ENCODE assay signal across 13 cellular contexts in the genomic region with DNA sequence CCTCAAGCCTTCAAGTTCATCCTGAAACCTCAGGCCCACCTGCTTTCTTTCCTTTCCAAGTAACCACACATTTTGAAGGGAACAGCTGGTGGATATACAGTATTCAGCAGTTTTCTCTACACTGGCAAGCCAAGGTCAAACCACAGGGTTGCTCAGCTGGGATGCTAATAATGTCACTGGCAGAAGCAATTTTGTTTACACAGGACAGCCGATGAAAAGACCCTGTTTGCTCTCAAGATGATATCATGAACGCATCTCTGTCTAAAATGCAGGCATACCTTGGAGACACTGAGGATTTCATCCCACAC.
DNase-seq lines count a peak whose midpoint lies in the region; ATAC-seq and TF ChIP-seq lines count a peak whose summit lies in the region.
"Had no signal": no experiment of that assay in that cellular context is flagged by ENCODE, and none has a peak within 500 bp of the region (broad histone marks: within the 10 kb centered on the region; RNA-seq: fewer than 3 reads in every experiment).

No MANE protein-coding gene starts in this region.

- no peak overlapping the region for H3K4me3 ChIP-seq in choroid plexus epithelial cell (ENCODE audit: low read depth, low read length)

- no peak for DNase-seq in activated T-cell treated with anti-CD3 and anti-CD28 coated beads, Interleukin-2, amount 50 U/mL, for 24 hours
- DNase-seq in activated T-cell treated with anti-CD3 and anti-CD28 coated beads, Interleukin-2, amount 50 U/mL, for 4 hours = no peak
- peak; percentile 89 for DNase-seq in NCI-H748 (lab: John Stamatoyannopoulos, UW; ENCODE audit: unreplicated experiment)
- peak; percentile 58 for DNase-seq in choroid plexus epithelial cell (ENCODE audit: low read depth)
- DNase-seq in stimulated activated CD8-positive, alpha-beta memory T cell treated with anti-CD3 and anti-CD28 coated beads, Interleukin-4, amount 100 ng/mL, for 48 hours = peak; percentile 10
- no peak for DNase-seq in stimulated activated effector memory CD8-positive, alpha-beta T cell treated with anti-CD3 and anti-CD28 coated beads, Interleukin-12 subunit alpha, Interleukin-12 subunit beta, amount 100 ng/mL, for 72 hours (ENCODE audit: low spot score in 2 of 2)
- DNase-seq in NOMO-1 treated with dmso at 0.1 percent for 144 hours (lab: John Stamatoyannopoulos, UW; ENCODE audit: unreplicated experiment) = no peak
- DNase-seq: activated CD8-positive, alpha-beta T cell treated with anti-CD3 and anti-CD28 coated beads, Interleukin-2, amount 10 ng/mL, durations not matched to agents 7 days and 5 days; CD8-positive, alpha-beta T cell; NCI-H1930; right cardiac atrium had no signal

- ATAC-seq in activated T-cell treated with anti-CD3 and anti-CD28 coated beads, Interleukin-2, amount 50 U/mL, for 4 hours = no peak
- no peak for ATAC-seq in stimulated activated effector memory CD8-positive, alpha-beta T cell treated with anti-CD3 and anti-CD28 coated beads, Interleukin-12 subunit alpha, Interleukin-12 subunit beta, amount 100 ng/mL, for 72 hours
- no peak for ATAC-seq in HG02678 (IDR thresholded peaks at IDR 0.05; ENCODE audit: unreplicated experiment)
- ATAC-seq: activated CD8-positive, alpha-beta T cell treated with anti-CD3 and anti-CD28 coated beads, Interleukin-2, amount 10 ng/mL, durations not matched to agents 7 days and 5 days had no signal

- peaks cover 16% of the 10 kb centered on the region for H3K4me1 Mint-ChIP-seq in activated T-cell treated with anti-CD3 and anti-CD28 coated beads, Interleukin-2, amount 50 U/mL, for 24 hours (ENCODE audit: low read depth)
- H3K4me1 Mint-ChIP-seq in activated T-cell treated with anti-CD3 and anti-CD28 coated beads, Interleukin-2, amount 50 U/mL, for 4 hours (ENCODE audit: low read depth) = peaks cover 15% of the 10 kb centered on the region
- H3K4me1 Mint-ChIP-seq in stimulated activated effector memory CD8-positive, alpha-beta T cell treated with anti-CD3 and anti-CD28 coated beads, Interleukin-12 subunit alpha, Interleukin-12 subunit beta, amount 100 ng/mL, for 72 hours = peaks cover 8% of the 10 kb centered on the region

- peak overlapping the region; percentile 16 for H3K27ac Mint-ChIP-seq in activated T-cell treated with anti-CD3 and anti-CD28 coated beads, Interleukin-2, amount 50 U/mL, for 24 hours
- no peak overlapping the region for H3K27ac Mint-ChIP-seq in stimulated activated effector memory CD8-positive, alpha-beta T cell treated with anti-CD3 and anti-CD28 coated beads, Interleukin-12 subunit alpha, Interleukin-12 subunit beta, amount 100 ng/mL, for 72 hours
- H3K27ac Mint-ChIP-seq: activated CD8-positive, alpha-beta T cell treated with anti-CD3 and anti-CD28 coated beads, Interleukin-2, amount 10 ng/mL, durations not matched to agents 7 days and 5 days; CD8-positive, alpha-beta T cell; WTC11 had no signal

- TF ChIP-seq CTCF in choroid plexus epithelial cell (conservative IDR thresholded peaks at IDR 0.05; ENCODE audit: low read depth, low read length) = no peak

- H3K4me3 Mint-ChIP-seq in activated T-cell treated with anti-CD3 and anti-CD28 coated beads, Interleukin-2, amount 50 U/mL, for 24 hours = no peak overlapping the region
- no peak overlapping the region for H3K4me3 Mint-ChIP-seq in activated T-cell treated with anti-CD3 and anti-CD28 coated beads, Interleukin-2, amount 50 U/mL, for 4 hours
- H3K4me3 Mint-ChIP-seq in stimulated activated effector memory CD8-positive, alpha-beta T cell treated with anti-CD3 and anti-CD28 coated beads, Interleukin-12 subunit alpha, Interleukin-12 subunit beta, amount 100 ng/mL, for 72 hours = no peak overlapping the region
- H3K4me3 Mint-ChIP-seq: activated CD8-positive, alpha-beta T cell treated with anti-CD3 and anti-CD28 coated beads, Interleukin-2, amount 10 ng/mL, durations not matched to agents 7 days and 5 days; CD8-positive, alpha-beta T cell; WTC11 had no signal

- H3K9me3 Mint-ChIP-seq in activated T-cell treated with anti-CD3 and anti-CD28 coated beads, Interleukin-2, amount 50 U/mL, for 24 hours = peaks cover 19% of the 10 kb centered on the region
- H3K9me3 Mint-ChIP-seq in activated T-cell treated with anti-CD3 and anti-CD28 coated beads, Interleukin-2, amount 50 U/mL, for 4 hours = peaks cover 24% of the 10 kb centered on the region
- peaks cover 19% of the 10 kb centered on the region for H3K9me3 Mint-ChIP-seq in stimulated activated effector memory CD8-positive, alpha-beta T cell treated with anti-CD3 and anti-CD28 coated beads, Interleukin-12 subunit alpha, Interleukin-12 subunit beta, amount 100 ng/mL, for 72 hours

- no peaks in the 10 kb centered on the region for H3K27me3 Mint-ChIP-seq in activated T-cell treated with anti-CD3 and anti-CD28 coated beads, Interleukin-2, amount 50 U/mL, for 24 hours
- H3K27me3 Mint-ChIP-seq in activated T-cell treated with anti-CD3 and anti-CD28 coated beads, Interleukin-2, amount 50 U/mL, for 4 hours (ENCODE audit: low read depth) = no peaks in the 10 kb centered on the region

- no peaks in the 10 kb centered on the region for H3K36me3 Mint-ChIP-seq in activated T-cell treated with anti-CD3 and anti-CD28 coated beads, Interleukin-2, amount 50 U/mL, for 24 hours (ENCODE audit: low read depth)
- H3K36me3 Mint-ChIP-seq in activated T-cell treated with anti-CD3 and anti-CD28 coated beads, Interleukin-2, amount 50 U/mL, for 4 hours (ENCODE audit: insufficient read depth) = no peaks in the 10 kb centered on the region
- H3K36me3 Mint-ChIP-seq in stimulated activated effector memory CD8-positive, alpha-beta T cell treated with anti-CD3 and anti-CD28 coated beads, Interleukin-12 subunit alpha, Interleukin-12 subunit beta, amount 100 ng/mL, for 72 hours = no peaks in the 10 kb centered on the region

Comparison
In these comparisons a context has a peak if more than half of its experiments do, and no peak if none do; other contexts are left out.
1. DNase-seq: peak in NCI-H748 (single experiment), choroid plexus epithelial cell (single experiment) and stimulated activated CD8-positive, alpha-beta memory T cell treated with anti-CD3 and anti-CD28 coated beads, Interleukin-4, amount 100 ng/mL, for 48 hours (single experiment); none in activated T-cell treated with anti-CD3 and anti-CD28 coated beads, Interleukin-2, amount 50 U/mL, for 24 hours (single experiment), activated T-cell treated with anti-CD3 and anti-CD28 coated beads, Interleukin-2, amount 50 U/mL, for 4 hours (single experiment), stimulated activated effector memory CD8-positive, alpha-beta T cell treated with anti-CD3 and anti-CD28 coated beads, Interleukin-12 subunit alpha, Interleukin-12 subunit beta, amount 100 ng/mL, for 72 hours (0 of 2) and NOMO-1 treated with dmso at 0.1 percent for 144 hours (single experiment).